ENCODE assay signal across 2 cellular contexts in the genomic region with DNA sequence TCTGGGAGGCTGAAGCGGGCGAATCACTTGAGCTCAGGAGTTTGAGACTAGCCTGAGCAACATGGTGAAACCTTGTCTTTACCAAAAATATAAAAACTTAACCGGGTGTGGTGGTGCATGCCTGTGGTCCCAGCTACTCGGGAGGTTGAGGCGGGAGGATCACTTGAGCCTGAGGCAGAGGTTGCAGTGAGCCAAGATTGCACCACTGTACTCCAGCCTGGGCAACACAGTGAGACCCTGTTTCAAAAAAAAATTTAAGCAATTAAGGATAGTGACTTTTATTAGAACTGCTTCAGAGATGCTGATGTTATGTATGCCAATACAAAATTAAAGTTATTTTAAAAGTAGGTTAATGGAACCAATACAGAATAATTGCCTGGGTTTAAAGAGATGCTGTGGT.
TF ChIP-seq lines count a peak whose summit lies in the region.

No MANE protein-coding gene starts in this region.

TF ChIP-seq in HEK293, 187 proteins besides CTCF, POLR2A, EP300 and RAD21:
- 0 out of 2 replicates have a peak, but pooled peaks have one; percentile 19 for TF ChIP-seq ZNF121 (tag by site-specific recombination; IDR thresholded peaks at IDR 0.05)

TF ChIP-seq in K562, 482 proteins besides CTCF, POLR2A, EP300 and RAD21:
- TF ChIP-seq ZNF121 (CRISPR knock-in tag; conservative IDR thresholded peaks at IDR 0.05): peak; percentile 64
